14 cellular contexts compared by ENCODE assay signal in the genomic region with DNA sequence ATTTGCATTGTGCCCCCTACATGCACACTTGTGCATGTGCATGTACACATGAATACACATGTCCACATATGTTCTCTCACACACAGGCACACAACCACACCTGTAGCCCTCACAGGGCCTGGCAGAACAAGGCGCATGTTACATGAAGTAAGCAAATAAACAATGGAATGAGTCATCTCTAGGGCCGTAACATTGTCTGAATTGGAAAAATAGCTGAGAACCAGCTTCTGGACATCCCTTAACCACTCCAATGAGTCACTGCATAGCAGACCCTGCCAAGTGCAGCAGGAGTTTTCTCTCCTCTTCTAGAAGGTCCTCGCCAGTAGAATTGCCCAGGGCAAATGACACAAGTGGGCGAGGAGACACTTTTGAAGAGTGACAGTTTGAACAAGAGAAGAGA.
DNase-seq lines count a peak whose midpoint lies in the region; ATAC-seq lines count a peak whose summit lies in the region.
"Had no signal": no experiment of that assay in that cellular context is flagged by ENCODE, and none has a peak within 500 bp of the region (broad histone marks: within the 10 kb centered on the region; RNA-seq: fewer than 3 reads in every experiment).

No MANE protein-coding gene starts in this region.

- ATAC-seq in HG02885 (IDR thresholded peaks at IDR 0.05; ENCODE audit: poor library complexity, unreplicated experiment): no peak
- no peak for ATAC-seq in HG02642 (IDR thresholded peaks at IDR 0.05; ENCODE audit: poor library complexity, unreplicated experiment)
- ATAC-seq in HG03460 (IDR thresholded peaks at IDR 0.05; ENCODE audit: unreplicated experiment): no peak
- ATAC-seq: stimulated activated naive CD8-positive, alpha-beta T cell treated with anti-CD3 and anti-CD28 coated beads, Interleukin-15, amount 100 ng/mL, for 72 hours had no signal

- DNase-seq in NCI-H2029 treated with DMSO at 0.1 percent for 48 hours (lab: John Stamatoyannopoulos, UW) (peak; percentile 2), NCI-H2029 (lab: John Stamatoyannopoulos, UW) (no peak), T1000 (lab: John Stamatoyannopoulos, UW) (peak; percentile 1), fibroblast of peridontal ligament (ENCODE audit: extremely low read depth) (peak; percentile 15), Ammon's horn (ENCODE audit: low spot score) (no peak)
- DNase-seq: 8988T; activated CD4-positive, CD25-positive, alpha-beta regulatory T cell treated with anti-CD3 and anti-CD28 coated beads, Interleukin-2, amount 50 U/mL, for 72 hours; MM.1S; SIG-M5; stimulated activated CD4-positive, alpha-beta T cell treated with anti-CD3 and anti-CD28 coated beads, Interleukin-2, amount 100 ng/mL, for 48 hours; stimulated activated naive CD8-positive, alpha-beta T cell treated with anti-CD3 and anti-CD28 coated beads, Interleukin-15, amount 100 ng/mL, for 72 hours had no signal

Comparison
In these comparisons a context has a peak if more than half of its experiments do, and no peak if none do; other contexts are left out.
1. DNase-seq: peak in NCI-H2029 treated with DMSO at 0.1 percent for 48 hours (single experiment), T1000 (single experiment) and fibroblast of peridontal ligament (single experiment); none in NCI-H2029 (single experiment) and Ammon's horn (single experiment).